ENCODE assay signal across 8 cellular contexts in genomic region chr1:66764994-66765578, GRCh38. TPM values are rescaled to one million over a fixed set of nuclear protein-coding genes. Genes with fewer than 3 reads are reported as not detected.
DNase-seq lines count a peak whose midpoint lies in the region; ATAC-seq and TF ChIP-seq lines count a peak whose summit lies in the region.

No MANE protein-coding gene starts in this region.

- no peaks in the 10 kb centered on the region for H3K36me3 ChIP-seq in gastrocnemius medialis

- in situ Hi-C loops in gastrocnemius medialis (cut with MboI; ENCODE audit: low sequenced_read_pairs in 4 of 4) = loop anchor here (5.0 to 25.0 kb wide), 5 partner anchors 222 to 747 kb away; no protein-coding TSS in a partner anchor

- H3K27me3 Mint-ChIP-seq in CD14-positive monocyte (ENCODE audit: low read depth in 3 of 3) = no peaks in the 10 kb centered on the region
- no peaks in the 10 kb centered on the region for H3K27me3 Mint-ChIP-seq in activated naive CD4-positive, alpha-beta T cell treated with anti-CD3 and anti-CD28 coated beads for 36 hours (ENCODE audit: low read depth)

- no peaks in the 10 kb centered on the region for H3K9me3 ChIP-seq in gastrocnemius medialis

- no peaks in the 10 kb centered on the region for H3K36me3 Mint-ChIP-seq in CD14-positive monocyte
- no peaks in the 10 kb centered on the region for H3K36me3 Mint-ChIP-seq in activated naive CD4-positive, alpha-beta T cell treated with anti-CD3 and anti-CD28 coated beads for 36 hours (ENCODE audit: low read depth)

- CTCF ChIA-PET in activated naive CD4-positive, alpha-beta T cell treated with anti-CD3 and anti-CD28 coated beads for 36 hours (lab: Charles Lee) = interaction anchor here (0.6 to 3.8 kb wide), 16 partner anchors 11 to 991 kb away, joined by 3 to 37 read pairs (median 4); partner anchors contain the start of genes DNAI4 and MIER1

- TF ChIP-seq CTCF in CD14-positive monocyte (IDR thresholded peaks at IDR 0.05) = peak; percentile 79
- TF ChIP-seq CTCF in gastrocnemius medialis (IDR thresholded peaks at IDR 0.05 in 4 of 5, conservative IDR thresholded peaks at IDR 0.05 in 1 of 5) = peak; percentile 49 to 67 (median 58)

- no peaks in the 10 kb centered on the region for H3K4me1 ChIP-seq in gastrocnemius medialis

- peaks cover 20% of the 10 kb centered on the region for H3K4me1 Mint-ChIP-seq in CD14-positive monocyte
- peaks cover 22% of the 10 kb centered on the region for H3K4me1 Mint-ChIP-seq in activated naive CD4-positive, alpha-beta T cell treated with anti-CD3 and anti-CD28 coated beads for 36 hours (ENCODE audit: low read depth)

- TF ChIP-seq POLR2A in gastrocnemius medialis (IDR thresholded peaks at IDR 0.05) = no peak

- no peak overlapping the region for H3K4me3 ChIP-seq in gastrocnemius medialis

- H3K27ac Mint-ChIP-seq in CD14-positive monocyte = no peak overlapping the region
- no peak overlapping the region for H3K27ac Mint-ChIP-seq in activated naive CD4-positive, alpha-beta T cell treated with anti-CD3 and anti-CD28 coated beads for 36 hours

- no peaks in the 10 kb centered on the region for H3K27me3 ChIP-seq in gastrocnemius medialis

- intact Hi-C loops in CD14-positive monocyte (cut with micrococcal nuclease) = loop anchor here in 1 of 2 donors (10.0 kb wide), 1 partner anchor 160 kb away; the partner anchor contains the start of genes DNAI4 and MIER1
- intact Hi-C loops in activated naive CD4-positive, alpha-beta T cell treated with anti-CD3 and anti-CD28 coated beads for 36 hours (cut with micrococcal nuclease) = loop anchor here (1.0 to 5.0 kb wide), 7 partner anchors 77 to 736 kb away; no protein-coding TSS in a partner anchor
- intact Hi-C loops in gastrocnemius medialis (cut with DNase I; ENCODE audit: low total_unique reads) = loop anchor here (1.0 kb wide), 1 partner anchor 384 kb away; no protein-coding TSS in a partner anchor

- no peak overlapping the region for H3K27ac ChIP-seq in gastrocnemius medialis

- DNase-seq in CD14-positive monocyte (ENCODE audit: low spot score) = no peak
- peak; percentile 66 for DNase-seq in HT-29 (ENCODE audit: low spot score)
- DNase-seq in OCI-M1 (lab: John Stamatoyannopoulos, UW) = peak; percentile 88
- DNase-seq in activated naive CD4-positive, alpha-beta T cell treated with anti-CD3 and anti-CD28 coated beads for 36 hours = peak; percentile 80
- peak; percentile 51 for DNase-seq in glomerular visceral epithelial cell (ENCODE audit: extremely low spot score)
- DNase-seq in gastrocnemius medialis = no peak

- ATAC-seq in GM18907 (IDR thresholded peaks at IDR 0.05; ENCODE audit: unreplicated experiment) = peak; percentile 49
- ATAC-seq in gastrocnemius medialis = peak in 1 of 2 donors; percentile 51
- no peak for ATAC-seq in GM21423 (IDR thresholded peaks at IDR 0.05; ENCODE audit: unreplicated experiment)

- peaks cover 0 to 4% (median 0%) of the 10 kb centered on the region in 7 donors for H3K9me3 Mint-ChIP-seq in CD14-positive monocyte
- H3K9me3 Mint-ChIP-seq in activated naive CD4-positive, alpha-beta T cell treated with anti-CD3 and anti-CD28 coated beads for 36 hours = no peaks in the 10 kb centered on the region

- H3K4me3 Mint-ChIP-seq in CD14-positive monocyte = no peak overlapping the region
- no peak overlapping the region for H3K4me3 Mint-ChIP-seq in activated naive CD4-positive, alpha-beta T cell treated with anti-CD3 and anti-CD28 coated beads for 36 hours

RNA-seq across cellular contexts. Expression of gene DYNLT5, which starts 12.8 kb away (rescaled TPM):
- under 1 TPM; 0.28 to 0.54 TPM for polyA plus RNA-seq in CD14-positive monocyte
- total RNA-seq in HT-29 (2014; rRNA removed; shearing (Covaris generic)) = not detected in 2 replicates
- total RNA-seq in activated naive CD4-positive, alpha-beta T cell treated with anti-CD3 and anti-CD28 coated beads for 36 hours = not detected
- 1 to 10 TPM in 1 of 4 donors, not detected in 3; 1.6 TPM for total RNA-seq in gastrocnemius medialis

RNA-seq across cellular contexts. Expression of gene INSL5, which starts 36.0 kb away (rescaled TPM):
- polyA plus RNA-seq in CD14-positive monocyte = not detected
- not detected in 2 replicates for total RNA-seq in HT-29 (2014; rRNA removed; shearing (Covaris generic))
- total RNA-seq in activated naive CD4-positive, alpha-beta T cell treated with anti-CD3 and anti-CD28 coated beads for 36 hours = not detected
- total RNA-seq in gastrocnemius medialis = not detected

Comparison
In these comparisons a context has a peak if more than half of its experiments do, and no peak if none do; other contexts are left out.
1. DNase-seq: peak in HT-29 (single experiment), OCI-M1 (single experiment), activated naive CD4-positive, alpha-beta T cell treated with anti-CD3 and anti-CD28 coated beads for 36 hours (single experiment) and glomerular visceral epithelial cell (single experiment); none in CD14-positive monocyte (single experiment) and gastrocnemius medialis (0 of 2).